ENCODE assay signal across 10 cellular contexts in the genomic region with DNA sequence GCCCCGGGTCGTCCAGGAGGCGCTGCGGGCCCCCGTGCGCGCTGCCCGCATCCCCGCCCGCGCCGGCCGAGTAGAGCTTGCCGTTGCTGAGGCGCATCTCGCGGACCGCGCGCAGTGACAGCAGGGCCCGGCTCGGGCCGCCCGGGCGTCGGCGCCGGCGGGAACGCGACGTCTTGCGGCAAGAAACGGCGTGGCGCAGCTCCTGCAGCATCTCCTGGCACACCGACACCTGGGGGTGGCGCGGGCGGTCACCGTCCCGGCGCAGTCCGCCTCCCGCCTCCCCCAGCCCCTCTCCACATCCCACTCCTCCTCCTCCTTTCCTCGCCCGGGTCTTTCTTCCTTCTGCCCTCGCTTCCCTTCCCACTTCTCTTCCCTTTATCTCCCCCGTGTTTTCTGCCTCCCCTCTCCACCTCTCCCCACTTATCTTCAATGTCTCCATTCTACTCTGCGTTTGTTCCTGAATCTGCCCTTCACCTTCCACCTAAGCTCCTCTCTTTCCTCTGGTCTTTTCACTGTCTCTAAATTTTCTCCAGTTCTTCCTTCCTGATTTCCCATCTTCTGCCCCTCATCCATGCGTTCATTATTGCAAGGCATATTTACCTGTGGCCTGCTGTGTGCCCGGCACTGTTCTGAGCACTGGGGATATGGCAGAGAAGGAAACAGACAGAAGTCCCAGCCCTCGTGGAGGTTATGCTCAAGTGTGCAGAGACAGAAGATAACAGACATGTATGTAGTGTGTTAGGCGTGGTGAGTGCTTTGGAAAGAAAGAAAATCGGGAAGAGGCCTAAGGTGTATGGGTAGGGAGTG. TPM values are rescaled to one million over a fixed set of nuclear protein-coding genes. Genes with fewer than 3 reads are reported as not detected.
A peak's percentile ranks its signal among the peaks of the same experiment; 100 is the strongest.
DNase-seq lines count a peak whose midpoint lies in the region; ATAC-seq and TF ChIP-seq lines count a peak whose summit lies in the region.
"Had no signal": no experiment of that assay in that cellular context is flagged by ENCODE, and none has a peak within 500 bp of the region (broad histone marks: within the 10 kb centered on the region; RNA-seq: fewer than 3 reads in every experiment).

No MANE protein-coding gene starts in this region.

- ATAC-seq in naive B cell (ENCODE audit: low read depth in 2 of 2) (no peak), GM18861 (IDR thresholded peaks at IDR 0.05; ENCODE audit: unreplicated experiment) (no peak), GM21786 (IDR thresholded peaks at IDR 0.05; ENCODE audit: unreplicated experiment) (no peak), HG03045 (IDR thresholded peaks at IDR 0.05; ENCODE audit: unreplicated experiment) (no peak)

- H3K27ac Mint-ChIP-seq in activated naive CD8-positive, alpha-beta T cell treated with anti-CD3 and anti-CD28 coated beads for 36 hours = no peak overlapping the region
- H3K27ac Mint-ChIP-seq in naive B cell = peak overlapping the region in 2 of 6 donors; percentile 11 to 13

- H3K27me3 Mint-ChIP-seq in activated naive CD8-positive, alpha-beta T cell treated with anti-CD3 and anti-CD28 coated beads for 36 hours = peaks cover 73% of the 10 kb centered on the region
- peaks cover 58 to 88% (median 77%) of the 10 kb centered on the region in 3 donors for H3K27me3 Mint-ChIP-seq in naive B cell

- DNase-seq in NCI-H82 (lab: John Stamatoyannopoulos, UW) = peak; percentile 66
- DNase-seq in NCI-H82 treated with DMSO at 0.1 percent for 48 hours (lab: John Stamatoyannopoulos, UW; ENCODE audit: unreplicated experiment) = no peak
- peak; percentile 22 for DNase-seq in activated naive CD8-positive, alpha-beta T cell treated with anti-CD3 and anti-CD28 coated beads for 36 hours
- DNase-seq in naive B cell = no peak
- DNase-seq: activated CD4-positive, alpha-beta T cell treated with anti-CD3 and anti-CD28 coated beads for 4 hours had no signal

- H3K4me1 Mint-ChIP-seq in activated naive CD8-positive, alpha-beta T cell treated with anti-CD3 and anti-CD28 coated beads for 36 hours = peaks cover 12% of the 10 kb centered on the region
- H3K4me1 Mint-ChIP-seq in naive B cell = peaks cover 28 to 39% (median 37%) of the 10 kb centered on the region in 3 donors

- peak; percentile 11 for TF ChIP-seq CTCF in GM12873 (IDR thresholded peaks at IDR 0.05; ENCODE audit: insufficient read depth, low read depth, low read length, missing control alignments)

- H3K4me3 Mint-ChIP-seq in activated naive CD8-positive, alpha-beta T cell treated with anti-CD3 and anti-CD28 coated beads for 36 hours = no peak overlapping the region
- peak overlapping the region; percentile 29 to 73 (median 60) for H3K4me3 Mint-ChIP-seq in naive B cell

- H3K9me3 Mint-ChIP-seq in activated naive CD8-positive, alpha-beta T cell treated with anti-CD3 and anti-CD28 coated beads for 36 hours = no peaks in the 10 kb centered on the region
- peaks cover 0 to 6% (median 0%) of the 10 kb centered on the region in 7 donors for H3K9me3 Mint-ChIP-seq in naive B cell

- no peaks in the 10 kb centered on the region for H3K36me3 Mint-ChIP-seq in activated naive CD8-positive, alpha-beta T cell treated with anti-CD3 and anti-CD28 coated beads for 36 hours
- H3K36me3 Mint-ChIP-seq in naive B cell = peaks cover 0 to 27% of the 10 kb centered on the region in 2 donors

RNA-seq across cellular contexts. Expression of a gene that starts 5.2 kb away (rescaled TPM):
- 1 to 10 TPM; 4.3 to 4.8 TPM for total RNA-seq in activated naive CD8-positive, alpha-beta T cell treated with anti-CD3 and anti-CD28 coated beads for 36 hours
- 1 to 10 TPM in 1 of 6 donors, under 1 TPM in 4, not detected in 1; 0.29 to 1.1 (median 0.45) TPM for polyA plus RNA-seq in naive B cell (ENCODE audit: low read depth in 6 of 6)
- total RNA-seq: PC-9 had no signal

RNA-seq across cellular contexts. Expression of a gene that starts 40.2 kb away (rescaled TPM):
- 10 to 100 TPM; 46.9 to 50.7 TPM for total RNA-seq in activated naive CD8-positive, alpha-beta T cell treated with anti-CD3 and anti-CD28 coated beads for 36 hours
- polyA plus RNA-seq in naive B cell (ENCODE audit: low read depth in 6 of 6) = 100 to 1,000 TPM; 218 to 268 (median 245) TPM

Comparison
In these comparisons a context has a peak if more than half of its experiments do, and no peak if none do; other contexts are left out.
1. DNase-seq: peak in NCI-H82 (single experiment) and activated naive CD8-positive, alpha-beta T cell treated with anti-CD3 and anti-CD28 coated beads for 36 hours (single experiment); none in NCI-H82 treated with DMSO at 0.1 percent for 48 hours (single experiment) and naive B cell (single experiment).